7 cellular contexts compared by ENCODE assay signal in the genomic region with DNA sequence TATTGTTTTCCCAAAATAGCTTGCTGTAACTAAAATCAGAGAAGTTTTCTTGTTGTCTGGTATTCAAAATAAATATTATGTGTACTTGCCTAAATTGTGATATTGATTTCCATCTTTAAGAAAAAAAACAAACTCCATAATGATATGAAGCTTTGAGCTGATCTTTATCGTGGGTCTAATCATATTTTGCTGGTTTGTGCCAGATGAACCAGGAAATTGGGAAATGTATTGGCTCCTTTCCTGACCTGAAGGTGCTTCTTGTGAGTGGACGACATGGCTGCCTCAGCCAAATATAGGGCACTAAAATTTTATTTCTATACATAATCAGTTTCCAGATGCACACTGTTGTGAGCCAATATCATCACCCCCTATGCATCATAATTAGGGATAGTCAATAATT.
"Had no signal": no experiment of that assay in that cellular context is flagged by ENCODE, and none has a peak within 500 bp of the region (broad histone marks: within the 10 kb centered on the region; RNA-seq: fewer than 3 reads in every experiment).

No MANE protein-coding gene starts in this region.

- H2AFZ ChIP-seq: GM23338 had no signal

- H3K4me2 ChIP-seq: GM23338 had no signal

- DNase-seq: H9, HCEC 1CT, KBM-7 had no signal

- FAIRE-seq: H1, H54, HTR-8/SVneo had no signal

- H3K4me3 ChIP-seq: GM23338 had no signal

- ATAC-seq: GM23338 had no signal
